In the genomic region with DNA sequence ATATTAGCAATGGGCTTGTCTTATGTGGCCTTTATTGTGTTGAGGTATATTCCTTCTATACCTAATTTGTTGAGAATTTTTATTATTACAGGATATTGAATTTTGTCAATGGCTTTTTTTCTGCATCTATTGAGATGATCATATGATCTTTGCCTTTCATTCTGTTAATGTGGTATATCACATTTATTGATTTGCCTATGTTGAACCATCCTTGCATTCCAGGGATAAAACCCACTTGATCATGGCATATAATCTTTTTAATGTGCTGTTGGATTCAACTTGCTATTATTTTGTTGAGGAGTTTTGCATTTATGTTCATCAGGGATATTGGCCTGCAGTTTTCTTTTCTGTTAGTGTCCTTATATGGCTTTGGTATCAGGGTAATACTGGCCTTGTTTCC, we compare ENCODE assay signal across 10 cellular contexts.
"Had no signal": no experiment of that assay in that cellular context is flagged by ENCODE, and none has a peak within 500 bp of the region (broad histone marks: within the 10 kb centered on the region; RNA-seq: fewer than 3 reads in every experiment).

No MANE protein-coding gene starts in this region.

- H3K9ac ChIP-seq: GM23248, KMS-11 had no signal

- H3K4me1 ChIP-seq: HAP-1 had no signal

- FAIRE-seq: HTR-8/SVneo had no signal

- H3K4me2 ChIP-seq: KMS-11 had no signal

- DNase-seq: GM23248, GOT3, H7, IMR-90, Karpas-422, KBM-7 had no signal

- H3K4me3 ChIP-seq: GM23248, HAP-1 had no signal

- ATAC-seq: HCT116 had no signal

- H3K36me3 ChIP-seq: HAP-1 had no signal

- H3K27ac ChIP-seq: GM23248, KMS-11 had no signal

- H2AFZ ChIP-seq: GM23248 had no signal
